Comparison of ENCODE assay signal across 13 cellular contexts in genomic region chr7:51350195-51350896, GRCh38. TPM values are rescaled to one million over a fixed set of nuclear protein-coding genes. Genes with fewer than 3 reads are reported as not detected.
A peak's percentile ranks its signal among the peaks of the same experiment; 100 is the strongest.
DNase-seq lines count a peak whose midpoint lies in the region; ATAC-seq, FAIRE-seq and TF ChIP-seq lines count a peak whose summit lies in the region.
"Had no signal": no experiment of that assay in that cellular context is flagged by ENCODE, and none has a peak within 500 bp of the region (broad histone marks: within the 10 kb centered on the region; RNA-seq: fewer than 3 reads in every experiment).

No MANE protein-coding gene starts in this region.

- intact Hi-C loops in Calu3 (cut with micrococcal nuclease; ENCODE audit: unreplicated experiment) (loop anchor here (1.0 to 10.0 kb wide), 2 partner anchors 8 to 816 kb away; no protein-coding TSS in a partner anchor), OCI-LY7 (cut with micrococcal nuclease; ENCODE audit: unreplicated experiment) (no loop called here)
- intact Hi-C loops in CD8-positive, alpha-beta T cell (cut with DNase I, micrococcal nuclease): no loop called here

- peak overlapping the region; percentile 45 for H3K4me3 Mint-ChIP-seq in Calu3 (ENCODE audit: low read depth, unreplicated experiment)
- H3K4me3 Mint-ChIP-seq in astrocyte (ENCODE audit: unreplicated experiment): no peak overlapping the region
- no peak overlapping the region for H3K4me3 Mint-ChIP-seq in CD8-positive, alpha-beta T cell
- H3K4me3 Mint-ChIP-seq: activated naive CD8-positive, alpha-beta T cell treated with anti-CD3 and anti-CD28 coated beads for 36 hours; WTC11 had no signal

- POLR2A ChIA-PET in OCI-LY7 (lab: Charles Lee): interaction anchor here (0.7 to 0.9 kb wide), 2 partner anchors 37 to 128 kb away, joined by 3 to 4 read pairs; no protein-coding TSS in a partner anchor
- POLR2A ChIA-PET in CD8-positive, alpha-beta T cell (lab: Charles Lee): no interaction called here

- H3K27me3 ChIP-seq in astrocyte (ENCODE audit: insufficient read depth, low read length) (no peaks in the 10 kb centered on the region), lung (ENCODE audit: control insufficient read depth, insufficient read depth) (no peaks in the 10 kb centered on the region)
- H3K27me3 ChIP-seq in CD8-positive, alpha-beta T cell (ENCODE audit: insufficient read depth, low read length): no peaks in the 10 kb centered on the region

- no peak overlapping the region for H3K4me2 ChIP-seq in astrocyte (ENCODE audit: low read length)
- H3K4me2 ChIP-seq in OCI-LY7 (ENCODE audit: low read length): no peak overlapping the region

- no peaks in the 10 kb centered on the region for H3K79me2 ChIP-seq in astrocyte (ENCODE audit: insufficient read depth, low read length)
- no peaks in the 10 kb centered on the region for H3K79me2 ChIP-seq in OCI-LY7 (ENCODE audit: insufficient read depth, low read depth, low read length)

- H2AFZ ChIP-seq in astrocyte (ENCODE audit: low read depth, low read length) (no peak overlapping the region), OCI-LY7 (ENCODE audit: low read length) (no peak overlapping the region)

- H3K4me1 ChIP-seq in astrocyte (ENCODE audit: insufficient read depth, low read length) (no peaks in the 10 kb centered on the region), lung (ENCODE audit: control insufficient read depth in 2 of 2, insufficient read depth in 2 of 2, low read length in 2 of 2) (peaks cover 0 to 2% of the 10 kb centered on the region in 2 donors), OCI-LY7 (ENCODE audit: insufficient read depth, low read length, poor library complexity, severe bottlenecking) (no peaks in the 10 kb centered on the region)
- no peaks in the 10 kb centered on the region for H3K4me1 ChIP-seq in CD8-positive, alpha-beta T cell (ENCODE audit: insufficient read depth, low read length)

- H3K27me3 Mint-ChIP-seq in Calu3 (ENCODE audit: unreplicated experiment): no peaks in the 10 kb centered on the region
- no peaks in the 10 kb centered on the region for H3K27me3 Mint-ChIP-seq in astrocyte (ENCODE audit: low read depth, unreplicated experiment)
- no peaks in the 10 kb centered on the region for H3K27me3 Mint-ChIP-seq in CD8-positive, alpha-beta T cell (ENCODE audit: low read depth)
- H3K27me3 Mint-ChIP-seq: activated naive CD8-positive, alpha-beta T cell treated with anti-CD3 and anti-CD28 coated beads for 36 hours had no signal

- H3K36me3 Mint-ChIP-seq in Calu3 (ENCODE audit: insufficient read depth, unreplicated experiment): peaks cover 5% of the 10 kb centered on the region
- H3K36me3 Mint-ChIP-seq in astrocyte (ENCODE audit: low read depth, unreplicated experiment): no peaks in the 10 kb centered on the region
- no peaks in the 10 kb centered on the region for H3K36me3 Mint-ChIP-seq in CD8-positive, alpha-beta T cell
- H3K36me3 Mint-ChIP-seq: activated naive CD8-positive, alpha-beta T cell treated with anti-CD3 and anti-CD28 coated beads for 36 hours; WTC11 had no signal

- H3K36me3 ChIP-seq in astrocyte (ENCODE audit: insufficient read depth, low read length) (no peaks in the 10 kb centered on the region), lung (ENCODE audit: control insufficient read depth in 2 of 2, insufficient read depth in 2 of 2, low read length in 2 of 2) (no peaks in the 10 kb centered on the region), OCI-LY7 (ENCODE audit: insufficient read depth, low read length) (no peaks in the 10 kb centered on the region)
- H3K36me3 ChIP-seq in CD8-positive, alpha-beta T cell (ENCODE audit: insufficient read depth, low read length): no peaks in the 10 kb centered on the region

- H3K4me3 ChIP-seq in astrocyte (ENCODE audit: insufficient read depth, low read depth, low read length) (no peak overlapping the region), lung (no peak overlapping the region), OCI-LY7 (ENCODE audit: low read depth, low read length, poor library complexity, severe bottlenecking) (no peak overlapping the region)
- no peak overlapping the region for H3K4me3 ChIP-seq in CD8-positive, alpha-beta T cell (ENCODE audit: low read depth, low read length)

- peaks cover 40% of the 10 kb centered on the region for H3K4me1 Mint-ChIP-seq in Calu3 (ENCODE audit: low read depth, unreplicated experiment)
- H3K4me1 Mint-ChIP-seq in astrocyte (ENCODE audit: low read depth, unreplicated experiment): peaks cover 17% of the 10 kb centered on the region
- no peaks in the 10 kb centered on the region for H3K4me1 Mint-ChIP-seq in CD8-positive, alpha-beta T cell (ENCODE audit: low read depth)
- H3K4me1 Mint-ChIP-seq: activated naive CD8-positive, alpha-beta T cell treated with anti-CD3 and anti-CD28 coated beads for 36 hours had no signal

- no peak for ATAC-seq in lung (ENCODE audit: insufficient read depth, low FRiP score)
- ATAC-seq in CD8-positive, alpha-beta T cell: no peak
- ATAC-seq: WTC11 had no signal

- CTCF ChIA-PET in Calu3 (lab: Charles Lee): interaction anchor here (0.7 to 1.5 kb wide), 13 partner anchors 9 to 209 kb away, joined by 3 to 7 read pairs (median 4); no protein-coding TSS in a partner anchor
- CTCF ChIA-PET in OCI-LY7 (lab: Charles Lee; ENCODE audit: unreplicated experiment): no interaction called here
- CTCF ChIA-PET in CD8-positive, alpha-beta T cell (lab: Charles Lee): no interaction called here

- BruUV-seq in Calu3 (replicated peaks; lab: Mats Ljungman, UMichigan) (no TSS peak), OCI-LY7 (replicated peaks; lab: Mats Ljungman, UMichigan) (no TSS peak)

- TF ChIP-seq CTCF in Calu3 (IDR thresholded peaks at IDR 0.05; ENCODE audit: unreplicated experiment) (no peak), astrocyte (IDR thresholded peaks at IDR 0.05; ENCODE audit: insufficient read depth, low read depth, low read length) (no peak), lung (IDR thresholded peaks at IDR 0.05; ENCODE audit: control extremely low read depth, extremely low read depth) (no peak), OCI-LY7 (conservative IDR thresholded peaks at IDR 0.05; ENCODE audit: low read length) (no peak)
- TF ChIP-seq CTCF in CD8-positive, alpha-beta T cell (IDR thresholded peaks at IDR 0.05): no peak

- DNase-seq in Calu3 (peak; percentile 79), NCI-H187 treated with DMSO at 0.1 percent for 48 hours (lab: John Stamatoyannopoulos, UW) (peak; percentile 82), astrocyte (ENCODE audit: low read depth) (no peak), lung (ENCODE audit: low spot score) (peak; percentile 34), T-helper 1 cell (no peak), T-helper 9 cell (no peak), OCI-LY7 (ENCODE audit: low spot score) (no peak)
- DNase-seq in CD8-positive, alpha-beta T cell: no peak
- DNase-seq: activated naive CD8-positive, alpha-beta T cell treated with anti-CD3 and anti-CD28 coated beads for 36 hours; AML-193; stimulated activated CD4-positive, alpha-beta T cell treated with anti-CD3 and anti-CD28 coated beads, Interleukin-15, amount 100 ng/mL, for 24 hours had no signal

- H3K9me3 Mint-ChIP-seq in Calu3 (ENCODE audit: low read depth, unreplicated experiment) (no peaks in the 10 kb centered on the region), astrocyte (ENCODE audit: unreplicated experiment) (peaks cover 6% of the 10 kb centered on the region)
- no peaks in the 10 kb centered on the region for H3K9me3 Mint-ChIP-seq in CD8-positive, alpha-beta T cell
- H3K9me3 Mint-ChIP-seq: activated naive CD8-positive, alpha-beta T cell treated with anti-CD3 and anti-CD28 coated beads for 36 hours had no signal

- no peaks in the 10 kb centered on the region for H3K9me2 ChIP-seq in OCI-LY7 (ENCODE audit: insufficient read depth, low read length)

- no peaks in the 10 kb centered on the region for H3K9me3 ChIP-seq in astrocyte (ENCODE audit: insufficient read depth, low read depth, low read length)
- peaks cover 0 to 4% of the 10 kb centered on the region in 2 donors for H3K9me3 ChIP-seq in lung (ENCODE audit: control insufficient read depth in 2 of 2, insufficient read depth in 1 of 2, low read length in 1 of 2)
- H3K9me3 ChIP-seq in OCI-LY7 (ENCODE audit: low read length): no peaks in the 10 kb centered on the region
- no peaks in the 10 kb centered on the region for H3K9me3 ChIP-seq in CD8-positive, alpha-beta T cell (ENCODE audit: low read length)

- WGBS in lung, 2 donors: 58 to 81% methylated on average over 7 of the region's 7 CpGs

- H3K27ac Mint-ChIP-seq in Calu3 (ENCODE audit: unreplicated experiment) (peak overlapping the region; percentile 89), astrocyte (ENCODE audit: unreplicated experiment) (peak overlapping the region; percentile 16)
- no peak overlapping the region for H3K27ac Mint-ChIP-seq in CD8-positive, alpha-beta T cell
- H3K27ac Mint-ChIP-seq: activated naive CD8-positive, alpha-beta T cell treated with anti-CD3 and anti-CD28 coated beads for 36 hours; WTC11 had no signal

- no peaks in the 10 kb centered on the region for H4K20me1 ChIP-seq in astrocyte (ENCODE audit: insufficient read depth, low read length)
- no peaks in the 10 kb centered on the region for H4K20me1 ChIP-seq in OCI-LY7 (ENCODE audit: insufficient read depth, low read length)

- H3K27ac ChIP-seq in astrocyte (ENCODE audit: low read depth, low read length): no peak overlapping the region
- no peak overlapping the region for H3K27ac ChIP-seq in lung (ENCODE audit: low read depth in 1 of 2, low read length in 1 of 2)
- H3K27ac ChIP-seq in OCI-LY7 (ENCODE audit: low read depth, low read length, poor library complexity, severe bottlenecking): no peak overlapping the region
- no peak overlapping the region for H3K27ac ChIP-seq in CD8-positive, alpha-beta T cell (ENCODE audit: low read depth, low read length)
- H3K27ac ChIP-seq: HL-60 had no signal

- no peak overlapping the region for H3K9ac ChIP-seq in astrocyte (ENCODE audit: low read length)

- FAIRE-seq in astrocyte (lab: Jason Lieb, UNC): no peak

RNA-seq across cellular contexts. Expression of gene COBL, which starts 33.7 kb away (rescaled TPM):
- total RNA-seq in Calu3 (2022) (48.1 and 49.9 TPM in 2 replicates), astrocyte (3.6 and 6.4 TPM in 2 replicates), lung (10 to 100 TPM; 21.7 to 38.1 TPM), OCI-LY7 (2022) (not detected in 2 replicates)
- 1 to 10 TPM; 6.3 to 8.3 TPM for polyA plus RNA-seq in lung
- not detected in 2 replicates for total RNA-seq in OCI-LY7 (2014; rRNA removed; shearing (Covaris generic))
- under 1 TPM; 0.19 to 0.30 TPM for total RNA-seq in CD8-positive, alpha-beta T cell
- total RNA-seq: activated naive CD8-positive, alpha-beta T cell treated with anti-CD3 and anti-CD28 coated beads for 36 hours had no signal

Comparison
In these comparisons a context has a peak if more than half of its experiments do, and no peak if none do; other contexts are left out.
1. DNase-seq: peak in Calu3 (single experiment), NCI-H187 treated with DMSO at 0.1 percent for 48 hours (single experiment) and lung (single experiment); none in astrocyte (single experiment), T-helper 1 cell (0 of 5), T-helper 9 cell (single experiment), OCI-LY7 (single experiment) and CD8-positive, alpha-beta T cell (0 of 7).